In the genomic region with DNA sequence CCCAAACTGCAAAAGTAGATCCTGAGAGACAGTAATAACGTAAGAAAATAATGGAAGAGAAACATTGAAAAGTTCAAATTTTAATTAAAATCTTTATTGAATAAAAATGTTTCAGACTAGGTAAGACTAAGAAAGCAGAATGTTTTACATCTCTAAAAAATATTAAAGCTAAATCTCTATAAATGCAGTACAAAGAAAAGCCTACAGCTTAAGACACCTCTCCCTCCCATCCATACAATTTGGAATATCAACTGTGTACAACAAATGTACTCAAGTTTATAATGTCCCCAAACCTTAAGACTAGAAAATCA, we compare ENCODE assay signal across 9 cellular contexts. TPM values are rescaled to one million over a fixed set of nuclear protein-coding genes. Genes with fewer than 3 reads are reported as not detected.
DNase-seq lines count a peak whose midpoint lies in the region; ATAC-seq and TF ChIP-seq lines count a peak whose summit lies in the region.
"Had no signal": no experiment of that assay in that cellular context is flagged by ENCODE, and none has a peak within 500 bp of the region (broad histone marks: within the 10 kb centered on the region; RNA-seq: fewer than 3 reads in every experiment).

No MANE protein-coding gene starts in this region.

- H2BK12ac ChIP-seq in mesenchymal stem cell (ENCODE audit: low read length in 2 of 2): no peak overlapping the region

- no peak overlapping the region for H3K4me3 ChIP-seq in RWPE2 (ENCODE audit: severe bottlenecking)
- no peak overlapping the region for H3K4me3 ChIP-seq in mesenchymal stem cell (ENCODE audit: insufficient read depth in 1 of 2, low read depth in 1 of 2, low read length in 2 of 2)
- H3K4me3 ChIP-seq: Peyer's patch had no signal

- H3K4me2 ChIP-seq in mesenchymal stem cell (ENCODE audit: low read length, poor library complexity, severe bottlenecking): no peak overlapping the region

- no peak overlapping the region for H3K18ac ChIP-seq in mesenchymal stem cell (ENCODE audit: low read depth in 1 of 2, low read length in 2 of 2)

- no peak overlapping the region for H3K4ac ChIP-seq in mesenchymal stem cell (ENCODE audit: low read depth in 1 of 2, low read length in 2 of 2)

- peaks cover 57% of the 10 kb centered on the region for H3K36me3 ChIP-seq in RWPE2 (ENCODE audit: low read depth)
- peaks cover 17 to 47% of the 10 kb centered on the region in 2 experiments for H3K36me3 ChIP-seq in mesenchymal stem cell (ENCODE audit: control insufficient read depth in 1 of 2, insufficient read depth in 2 of 2, low read depth in 1 of 2, low read length in 2 of 2)

- H3K9ac ChIP-seq in mesenchymal stem cell (ENCODE audit: low read length): peak overlapping the region; percentile 37

- H2AFZ ChIP-seq in mesenchymal stem cell (ENCODE audit: low read depth, low read length): no peak overlapping the region

- in situ Hi-C loops in GM13977 (cut with MboI; ENCODE audit: low pct_unique_long_range_greater_than_20kb, low sequenced_read_pairs, unreplicated experiment): no loop called here

- no peak for ATAC-seq in RWPE2 (ENCODE audit: low read depth)
- ATAC-seq in HG02763 (IDR thresholded peaks at IDR 0.05; ENCODE audit: unreplicated experiment): no peak

- no peak overlapping the region for H4K8ac ChIP-seq in mesenchymal stem cell (ENCODE audit: low read length)

- no peak overlapping the region for H2BK15ac ChIP-seq in mesenchymal stem cell (ENCODE audit: low read depth, poor library complexity, severe bottlenecking)

- TF ChIP-seq CTCF in C4-2B (conservative IDR thresholded peaks at IDR 0.05) (peak; percentile 36), GM13977 (IDR thresholded peaks at IDR 0.05; ENCODE audit: extremely low read depth, insufficient read depth, missing control alignments) (peak; percentile 15), RWPE2 (IDR thresholded peaks at IDR 0.05; ENCODE audit: poor library complexity, severe bottlenecking) (peak; percentile 51)

- H3K4me1 ChIP-seq in RWPE2 (ENCODE audit: insufficient read depth, poor library complexity, severe bottlenecking) (no peaks in the 10 kb centered on the region), mesenchymal stem cell (ENCODE audit: control insufficient read depth, insufficient read depth, low read depth, low read length) (no peaks in the 10 kb centered on the region)
- H3K4me1 ChIP-seq: BE2C, Peyer's patch had no signal

- H3K27me3 ChIP-seq in RWPE2 (ENCODE audit: insufficient read depth, poor library complexity, severe bottlenecking) (no peaks in the 10 kb centered on the region), mesenchymal stem cell (ENCODE audit: control insufficient read depth in 1 of 2, insufficient read depth in 1 of 2, low read length in 2 of 2) (no peaks in the 10 kb centered on the region)
- H3K27me3 ChIP-seq: BE2C, Peyer's patch had no signal

- no peak overlapping the region for H2AK5ac ChIP-seq in mesenchymal stem cell (ENCODE audit: low read length, severe bottlenecking)

- no peaks in the 10 kb centered on the region for H3K79me1 ChIP-seq in mesenchymal stem cell (replicated peaks; ENCODE audit: low read length, poor library complexity, severe bottlenecking)

- no peak overlapping the region for H2BK120ac ChIP-seq in mesenchymal stem cell (ENCODE audit: low read depth, low read length)

- H3K9me3 ChIP-seq in RWPE2 (ENCODE audit: severe bottlenecking): no peaks in the 10 kb centered on the region
- no peaks in the 10 kb centered on the region for H3K9me3 ChIP-seq in mesenchymal stem cell (ENCODE audit: control insufficient read depth, low read length)
- H3K9me3 ChIP-seq: BE2C, Peyer's patch had no signal

- H3K27ac ChIP-seq in C4-2B (no peak overlapping the region), RWPE2 (ENCODE audit: poor library complexity, severe bottlenecking) (peak overlapping the region; percentile 11), mesenchymal stem cell (ENCODE audit: low read length, poor library complexity, severe bottlenecking) (no peak overlapping the region)
- H3K27ac ChIP-seq: Peyer's patch had no signal

- H2BK5ac ChIP-seq in mesenchymal stem cell (ENCODE audit: low read depth, low read length, poor library complexity, severe bottlenecking): no peak overlapping the region

- DNase-seq in GM13977 (ENCODE audit: low spot score) (no peak), RWPE2 (ENCODE audit: low spot score) (no peak), mesenchymal stem cell (no peak), cerebellum (ENCODE audit: low spot score) (no peak)
- DNase-seq in activated CD4-positive, alpha-beta T cell treated with anti-CD3 and anti-CD28 coated beads, Interleukin-2, amount 50 U/mL, for 48 hours: no peak
- DNase-seq: Peyer's patch had no signal

- no peak overlapping the region for H3K14ac ChIP-seq in mesenchymal stem cell (ENCODE audit: low read length in 2 of 2)

- H3K23ac ChIP-seq in mesenchymal stem cell (ENCODE audit: low read length in 2 of 2): no peak overlapping the region

- no peak overlapping the region for H4K91ac ChIP-seq in mesenchymal stem cell (ENCODE audit: low read length)

- WGBS in mesenchymal stem cell: no CpG with 5 or more reads among the region's 1 CpG

RNA-seq across cellular contexts. Expression of gene CERS5, which starts 8.5 kb away (rescaled TPM):
- 41.5 TPM for polyA plus RNA-seq in mesenchymal stem cell (2013, experiment 1 of 2)
- polyA plus RNA-seq in mesenchymal stem cell (2013, experiment 2 of 2): 44.3 TPM
- total RNA-seq in cerebellum: 93.8 TPM
